In the genomic region with DNA sequence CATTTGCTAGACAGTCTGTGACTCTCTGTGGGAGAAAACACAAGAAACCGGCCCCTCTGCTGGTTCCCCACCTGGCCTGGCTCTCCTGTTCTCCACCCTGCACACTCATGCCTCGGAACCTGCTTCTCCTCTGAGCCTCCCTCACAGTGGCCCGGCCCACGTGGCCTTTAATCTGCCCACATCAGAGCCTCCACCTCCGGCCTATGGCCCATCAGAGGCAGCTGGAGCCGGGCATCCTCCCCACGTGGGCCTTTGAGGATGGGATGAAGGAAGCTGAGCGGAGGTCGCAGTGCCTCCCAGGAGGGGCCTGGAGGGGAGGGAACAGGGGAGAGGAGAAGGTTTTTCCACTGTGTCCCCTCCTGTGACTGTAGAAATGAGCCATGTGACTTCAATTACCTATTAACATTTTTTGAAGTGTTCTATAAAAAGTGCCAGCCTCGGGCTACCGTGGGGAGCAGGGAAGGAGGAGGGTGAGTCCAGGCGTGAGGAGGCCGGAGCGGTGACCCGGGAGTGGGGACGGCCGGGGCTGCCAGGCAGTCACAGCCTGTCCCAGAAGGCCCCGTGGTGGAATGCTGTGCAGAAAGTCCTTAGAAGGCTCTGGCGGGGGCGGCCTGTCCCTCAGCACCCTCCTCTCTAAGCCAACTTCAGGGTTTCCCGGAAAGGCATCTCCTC, we compare ENCODE assay signal across 2 cellular contexts.
TF ChIP-seq lines count a peak whose summit lies in the region.

No MANE protein-coding gene starts in this region.

TF ChIP-seq in HCT116, 20 proteins besides CTCF, POLR2A, EP300 and RAD21:
- TF ChIP-seq CEBPB (IDR thresholded peaks at IDR 0.05; ENCODE audit: low read depth) (no peak), SP1 (IDR thresholded peaks at IDR 0.05; ENCODE audit: low read depth) (no peak), TCF7L2 (IDR thresholded peaks at IDR 0.05; ENCODE audit: borderline replicate concordance, extremely low read depth, insufficient read depth, insufficient read length) (peak; percentile 49), POLR2AphosphoS5 (IDR thresholded peaks at IDR 0.05; ENCODE audit: low read depth, low read length) (no peak), ATF3 (IDR thresholded peaks at IDR 0.05) (no peak), ZNF274 (IDR thresholded peaks at IDR 0.05; ENCODE audit: low read depth, low read length) (no peak), ZFX (IDR thresholded peaks at IDR 0.05) (peak; percentile 46)
- TF ChIP-seq, protein P1, sequence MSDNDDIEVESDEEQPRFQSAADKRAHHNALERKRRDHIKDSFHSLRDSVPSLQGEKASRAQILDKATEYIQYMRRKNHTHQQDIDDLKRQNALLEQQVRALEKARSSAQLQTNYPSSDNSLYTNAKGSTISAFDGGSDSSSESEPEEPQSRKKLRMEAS (IDR thresholded peaks at IDR 0.05): peak; percentile 86
- TF ChIP-seq, protein P2, sequence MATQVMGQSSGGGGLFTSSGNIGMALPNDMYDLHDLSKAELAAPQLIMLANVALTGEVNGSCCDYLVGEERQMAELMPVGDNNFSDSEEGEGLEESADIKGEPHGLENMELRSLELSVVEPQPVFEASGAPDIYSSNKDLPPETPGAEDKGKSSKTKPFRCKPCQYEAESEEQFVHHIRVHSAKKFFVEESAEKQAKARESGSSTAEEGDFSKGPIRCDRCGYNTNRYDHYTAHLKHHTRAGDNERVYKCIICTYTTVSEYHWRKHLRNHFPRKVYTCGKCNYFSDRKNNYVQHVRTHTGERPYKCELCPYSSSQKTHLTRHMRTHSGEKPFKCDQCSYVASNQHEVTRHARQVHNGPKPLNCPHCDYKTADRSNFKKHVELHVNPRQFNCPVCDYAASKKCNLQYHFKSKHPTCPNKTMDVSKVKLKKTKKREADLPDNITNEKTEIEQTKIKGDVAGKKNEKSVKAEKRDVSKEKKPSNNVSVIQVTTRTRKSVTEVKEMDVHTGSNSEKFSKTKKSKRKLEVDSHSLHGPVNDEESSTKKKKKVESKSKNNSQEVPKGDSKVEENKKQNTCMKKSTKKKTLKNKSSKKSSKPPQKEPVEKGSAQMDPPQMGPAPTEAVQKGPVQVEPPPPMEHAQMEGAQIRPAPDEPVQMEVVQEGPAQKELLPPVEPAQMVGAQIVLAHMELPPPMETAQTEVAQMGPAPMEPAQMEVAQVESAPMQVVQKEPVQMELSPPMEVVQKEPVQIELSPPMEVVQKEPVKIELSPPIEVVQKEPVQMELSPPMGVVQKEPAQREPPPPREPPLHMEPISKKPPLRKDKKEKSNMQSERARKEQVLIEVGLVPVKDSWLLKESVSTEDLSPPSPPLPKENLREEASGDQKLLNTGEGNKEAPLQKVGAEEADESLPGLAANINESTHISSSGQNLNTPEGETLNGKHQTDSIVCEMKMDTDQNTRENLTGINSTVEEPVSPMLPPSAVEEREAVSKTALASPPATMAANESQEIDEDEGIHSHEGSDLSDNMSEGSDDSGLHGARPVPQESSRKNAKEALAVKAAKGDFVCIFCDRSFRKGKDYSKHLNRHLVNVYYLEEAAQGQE (IDR thresholded peaks at IDR 0.05; ENCODE audit: low read depth): no peak

TF ChIP-seq in K562, 482 proteins besides CTCF, POLR2A, EP300 and RAD21 (continues in another document):
- TF ChIP-seq, protein P3, sequence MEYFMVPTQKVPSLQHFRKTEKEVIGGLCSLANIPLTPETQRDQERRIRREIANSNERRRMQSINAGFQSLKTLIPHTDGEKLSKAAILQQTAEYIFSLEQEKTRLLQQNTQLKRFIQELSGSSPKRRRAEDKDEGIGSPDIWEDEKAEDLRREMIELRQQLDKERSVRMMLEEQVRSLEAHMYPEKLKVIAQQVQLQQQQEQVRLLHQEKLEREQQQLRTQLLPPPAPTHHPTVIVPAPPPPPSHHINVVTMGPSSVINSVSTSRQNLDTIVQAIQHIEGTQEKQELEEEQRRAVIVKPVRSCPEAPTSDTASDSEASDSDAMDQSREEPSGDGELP (CRISPR knock-in tag; IDR thresholded peaks at IDR 0.05; ENCODE audit: borderline replicate concordance): peak; percentile 26; the same call in 1 of the 2 replicates
- TF ChIP-seq ZFP1 (CRISPR knock-in tag; IDR thresholded peaks at IDR 0.05) (no peak), NFIX (CRISPR knock-in tag; IDR thresholded peaks at IDR 0.05; ENCODE audit: low read depth) (no peak), CC2D1A (IDR thresholded peaks at IDR 0.05) (no peak), ATF4 (CRISPR knock-in tag; IDR thresholded peaks at IDR 0.05) (no peak), EGR1 (conservative IDR thresholded peaks at IDR 0.05) (0 out of 2 replicates have a peak, but pooled peaks have one; percentile 34), POLR2H (tag; IDR thresholded peaks at IDR 0.05; ENCODE audit: low read depth) (no peak), ZNF644 (tag; IDR thresholded peaks at IDR 0.05; ENCODE audit: low read depth) (no peak), ZNF830 (CRISPR knock-in tag; IDR thresholded peaks at IDR 0.05) (no peak), ZNF212 (CRISPR knock-in tag; IDR thresholded peaks at IDR 0.05) (no peak), KHSRP (IDR thresholded peaks at IDR 0.05) (no peak), ZNF274 (IDR thresholded peaks at IDR 0.05; ENCODE audit: borderline replicate concordance, low read depth, low read length) (no peak), MAFF (IDR thresholded peaks at IDR 0.05; ENCODE audit: low read length) (no peak), RAD51 (IDR thresholded peaks at IDR 0.05; ENCODE audit: borderline replicate concordance, low read depth) (peak; percentile 49; the same call in 1 of the 2 replicates), L3MBTL2 (IDR thresholded peaks at IDR 0.05) (peak; percentile 84), NR3C1 (CRISPR knock-in tag; IDR thresholded peaks at IDR 0.05) (no peak), E2F8 (IDR thresholded peaks at IDR 0.05; ENCODE audit: low read depth, partially characterized antibody) (no peak), ZC3H8 (IDR thresholded peaks at IDR 0.05) (no peak), BRD9 (IDR thresholded peaks at IDR 0.05; ENCODE audit: low read depth, partially characterized antibody) (no peak), JUN (IDR thresholded peaks at IDR 0.05; ENCODE audit: borderline replicate concordance, low read depth, low read length) (no peak), JUN (CRISPR knock-in tag; IDR thresholded peaks at IDR 0.05; ENCODE audit: borderline replicate concordance) (no peak)
- TF ChIP-seq, protein P4, sequence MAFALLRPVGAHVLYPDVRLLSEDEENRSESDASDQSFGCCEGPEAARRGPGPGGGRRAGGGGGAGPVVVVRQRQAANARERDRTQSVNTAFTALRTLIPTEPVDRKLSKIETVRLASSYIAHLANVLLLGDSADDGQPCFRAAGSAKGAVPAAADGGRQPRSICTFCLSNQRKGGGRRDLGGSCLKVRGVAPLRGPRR (CRISPR knock-in tag; IDR thresholded peaks at IDR 0.05): no peak
- TF ChIP-seq, protein P5, sequence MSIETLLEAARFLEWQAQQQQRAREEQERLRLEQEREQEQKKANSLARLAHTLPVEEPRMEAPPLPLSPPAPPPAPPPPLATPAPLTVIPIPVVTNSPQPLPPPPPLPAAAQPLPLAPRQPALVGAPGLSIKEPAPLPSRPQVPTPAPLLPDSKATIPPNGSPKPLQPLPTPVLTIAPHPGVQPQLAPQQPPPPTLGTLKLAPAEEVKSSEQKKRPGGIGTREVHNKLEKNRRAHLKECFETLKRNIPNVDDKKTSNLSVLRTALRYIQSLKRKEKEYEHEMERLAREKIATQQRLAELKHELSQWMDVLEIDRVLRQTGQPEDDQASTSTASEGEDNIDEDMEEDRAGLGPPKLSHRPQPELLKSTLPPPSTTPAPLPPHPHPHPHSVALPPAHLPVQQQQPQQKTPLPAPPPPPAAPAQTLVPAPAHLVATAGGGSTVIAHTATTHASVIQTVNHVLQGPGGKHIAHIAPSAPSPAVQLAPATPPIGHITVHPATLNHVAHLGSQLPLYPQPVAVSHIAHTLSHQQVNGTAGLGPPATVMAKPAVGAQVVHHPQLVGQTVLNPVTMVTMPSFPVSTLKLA (conservative IDR thresholded peaks at IDR 0.05): peak; percentile 30 to 68; a peak in 3 of 4 replicates
- TF ChIP-seq, protein P6, sequence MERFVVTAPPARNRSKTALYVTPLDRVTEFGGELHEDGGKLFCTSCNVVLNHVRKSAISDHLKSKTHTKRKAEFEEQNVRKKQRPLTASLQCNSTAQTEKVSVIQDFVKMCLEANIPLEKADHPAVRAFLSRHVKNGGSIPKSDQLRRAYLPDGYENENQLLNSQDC (CRISPR knock-in tag; IDR thresholded peaks at IDR 0.05): no peak
- TF ChIP-seq, protein P7, sequence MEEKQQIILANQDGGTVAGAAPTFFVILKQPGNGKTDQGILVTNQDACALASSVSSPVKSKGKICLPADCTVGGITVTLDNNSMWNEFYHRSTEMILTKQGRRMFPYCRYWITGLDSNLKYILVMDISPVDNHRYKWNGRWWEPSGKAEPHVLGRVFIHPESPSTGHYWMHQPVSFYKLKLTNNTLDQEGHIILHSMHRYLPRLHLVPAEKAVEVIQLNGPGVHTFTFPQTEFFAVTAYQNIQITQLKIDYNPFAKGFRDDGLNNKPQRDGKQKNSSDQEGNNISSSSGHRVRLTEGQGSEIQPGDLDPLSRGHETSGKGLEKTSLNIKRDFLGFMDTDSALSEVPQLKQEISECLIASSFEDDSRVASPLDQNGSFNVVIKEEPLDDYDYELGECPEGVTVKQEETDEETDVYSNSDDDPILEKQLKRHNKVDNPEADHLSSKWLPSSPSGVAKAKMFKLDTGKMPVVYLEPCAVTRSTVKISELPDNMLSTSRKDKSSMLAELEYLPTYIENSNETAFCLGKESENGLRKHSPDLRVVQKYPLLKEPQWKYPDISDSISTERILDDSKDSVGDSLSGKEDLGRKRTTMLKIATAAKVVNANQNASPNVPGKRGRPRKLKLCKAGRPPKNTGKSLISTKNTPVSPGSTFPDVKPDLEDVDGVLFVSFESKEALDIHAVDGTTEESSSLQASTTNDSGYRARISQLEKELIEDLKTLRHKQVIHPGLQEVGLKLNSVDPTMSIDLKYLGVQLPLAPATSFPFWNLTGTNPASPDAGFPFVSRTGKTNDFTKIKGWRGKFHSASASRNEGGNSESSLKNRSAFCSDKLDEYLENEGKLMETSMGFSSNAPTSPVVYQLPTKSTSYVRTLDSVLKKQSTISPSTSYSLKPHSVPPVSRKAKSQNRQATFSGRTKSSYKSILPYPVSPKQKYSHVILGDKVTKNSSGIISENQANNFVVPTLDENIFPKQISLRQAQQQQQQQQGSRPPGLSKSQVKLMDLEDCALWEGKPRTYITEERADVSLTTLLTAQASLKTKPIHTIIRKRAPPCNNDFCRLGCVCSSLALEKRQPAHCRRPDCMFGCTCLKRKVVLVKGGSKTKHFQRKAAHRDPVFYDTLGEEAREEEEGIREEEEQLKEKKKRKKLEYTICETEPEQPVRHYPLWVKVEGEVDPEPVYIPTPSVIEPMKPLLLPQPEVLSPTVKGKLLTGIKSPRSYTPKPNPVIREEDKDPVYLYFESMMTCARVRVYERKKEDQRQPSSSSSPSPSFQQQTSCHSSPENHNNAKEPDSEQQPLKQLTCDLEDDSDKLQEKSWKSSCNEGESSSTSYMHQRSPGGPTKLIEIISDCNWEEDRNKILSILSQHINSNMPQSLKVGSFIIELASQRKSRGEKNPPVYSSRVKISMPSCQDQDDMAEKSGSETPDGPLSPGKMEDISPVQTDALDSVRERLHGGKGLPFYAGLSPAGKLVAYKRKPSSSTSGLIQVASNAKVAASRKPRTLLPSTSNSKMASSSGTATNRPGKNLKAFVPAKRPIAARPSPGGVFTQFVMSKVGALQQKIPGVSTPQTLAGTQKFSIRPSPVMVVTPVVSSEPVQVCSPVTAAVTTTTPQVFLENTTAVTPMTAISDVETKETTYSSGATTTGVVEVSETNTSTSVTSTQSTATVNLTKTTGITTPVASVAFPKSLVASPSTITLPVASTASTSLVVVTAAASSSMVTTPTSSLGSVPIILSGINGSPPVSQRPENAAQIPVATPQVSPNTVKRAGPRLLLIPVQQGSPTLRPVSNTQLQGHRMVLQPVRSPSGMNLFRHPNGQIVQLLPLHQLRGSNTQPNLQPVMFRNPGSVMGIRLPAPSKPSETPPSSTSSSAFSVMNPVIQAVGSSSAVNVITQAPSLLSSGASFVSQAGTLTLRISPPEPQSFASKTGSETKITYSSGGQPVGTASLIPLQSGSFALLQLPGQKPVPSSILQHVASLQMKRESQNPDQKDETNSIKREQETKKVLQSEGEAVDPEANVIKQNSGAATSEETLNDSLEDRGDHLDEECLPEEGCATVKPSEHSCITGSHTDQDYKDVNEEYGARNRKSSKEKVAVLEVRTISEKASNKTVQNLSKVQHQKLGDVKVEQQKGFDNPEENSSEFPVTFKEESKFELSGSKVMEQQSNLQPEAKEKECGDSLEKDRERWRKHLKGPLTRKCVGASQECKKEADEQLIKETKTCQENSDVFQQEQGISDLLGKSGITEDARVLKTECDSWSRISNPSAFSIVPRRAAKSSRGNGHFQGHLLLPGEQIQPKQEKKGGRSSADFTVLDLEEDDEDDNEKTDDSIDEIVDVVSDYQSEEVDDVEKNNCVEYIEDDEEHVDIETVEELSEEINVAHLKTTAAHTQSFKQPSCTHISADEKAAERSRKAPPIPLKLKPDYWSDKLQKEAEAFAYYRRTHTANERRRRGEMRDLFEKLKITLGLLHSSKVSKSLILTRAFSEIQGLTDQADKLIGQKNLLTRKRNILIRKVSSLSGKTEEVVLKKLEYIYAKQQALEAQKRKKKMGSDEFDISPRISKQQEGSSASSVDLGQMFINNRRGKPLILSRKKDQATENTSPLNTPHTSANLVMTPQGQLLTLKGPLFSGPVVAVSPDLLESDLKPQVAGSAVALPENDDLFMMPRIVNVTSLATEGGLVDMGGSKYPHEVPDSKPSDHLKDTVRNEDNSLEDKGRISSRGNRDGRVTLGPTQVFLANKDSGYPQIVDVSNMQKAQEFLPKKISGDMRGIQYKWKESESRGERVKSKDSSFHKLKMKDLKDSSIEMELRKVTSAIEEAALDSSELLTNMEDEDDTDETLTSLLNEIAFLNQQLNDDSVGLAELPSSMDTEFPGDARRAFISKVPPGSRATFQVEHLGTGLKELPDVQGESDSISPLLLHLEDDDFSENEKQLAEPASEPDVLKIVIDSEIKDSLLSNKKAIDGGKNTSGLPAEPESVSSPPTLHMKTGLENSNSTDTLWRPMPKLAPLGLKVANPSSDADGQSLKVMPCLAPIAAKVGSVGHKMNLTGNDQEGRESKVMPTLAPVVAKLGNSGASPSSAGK (IDR thresholded peaks at IDR 0.05): peak; percentile 81
